Comparison of ENCODE assay signal across 9 cellular contexts in genomic region chr1:150560986-150561829, GRCh38. TPM values are rescaled to one million over a fixed set of nuclear protein-coding genes. Genes with fewer than 3 reads are reported as not detected.
DNase-seq lines count a peak whose midpoint lies in the region; ATAC-seq and TF ChIP-seq lines count a peak whose summit lies in the region.
"Had no signal": no experiment of that assay in that cellular context is flagged by ENCODE, and none has a peak within 500 bp of the region (broad histone marks: within the 10 kb centered on the region; RNA-seq: fewer than 3 reads in every experiment).

No MANE protein-coding gene starts in this region.

- peak overlapping the region; percentile 93 for H3K4ac ChIP-seq in trophoblast cell (ENCODE audit: low read depth, low read length)

- peak overlapping the region; percentile 95 for H3K27ac ChIP-seq in CD4-positive, CD25-positive, alpha-beta regulatory T cell (ENCODE audit: insufficient read depth, low read length, poor library complexity, severe bottlenecking)
- peak overlapping the region; percentile 99 for H3K27ac ChIP-seq in SU-DHL-6 (ENCODE audit: low read depth, low read length)
- H3K27ac ChIP-seq in adipose tissue (ENCODE audit: low read depth, low read length): peak overlapping the region; percentile 100
- H3K27ac ChIP-seq in trophoblast cell (ENCODE audit: low read depth, low read length): peak overlapping the region; percentile 100
- peak overlapping the region; percentile 97 to 100 (median 99) for H3K27ac ChIP-seq in tibial nerve

- peak overlapping the region; percentile 69 for H2AFZ ChIP-seq in SU-DHL-6 (ENCODE audit: low read depth, low read length, severe bottlenecking)
- H2AFZ ChIP-seq in trophoblast cell (ENCODE audit: insufficient read depth, low read length, poor library complexity): peak overlapping the region; percentile 72

- peak overlapping the region; percentile 90 for H2BK120ac ChIP-seq in trophoblast cell (ENCODE audit: insufficient read depth, low read length, poor library complexity)

- H3K4me1 ChIP-seq in CD4-positive, CD25-positive, alpha-beta regulatory T cell (ENCODE audit: control insufficient read depth, insufficient read depth, low read length, poor library complexity, severe bottlenecking): peaks cover 66% of the 10 kb centered on the region
- H3K4me1 ChIP-seq in trophoblast cell (ENCODE audit: control insufficient read depth in 1 of 2, insufficient read depth in 2 of 2, low read length in 2 of 2) (peaks cover 31 to 33% of the 10 kb centered on the region in 2 experiments), tibial nerve (peaks cover 11 to 88% (median 67%) of the 10 kb centered on the region in 4 donors)

- peaks cover 5% of the 10 kb centered on the region for H3K36me3 Mint-ChIP-seq in CD4-positive, CD25-positive, alpha-beta regulatory T cell

- peaks cover 37% of the 10 kb centered on the region for H3K79me1 ChIP-seq in trophoblast cell (ENCODE audit: low read length)

- H3K9me3 ChIP-seq in CD4-positive, CD25-positive, alpha-beta regulatory T cell (ENCODE audit: control insufficient read depth in 2 of 2, low read length in 2 of 2): no peaks in the 10 kb centered on the region
- no peaks in the 10 kb centered on the region for H3K9me3 ChIP-seq in SU-DHL-6 (ENCODE audit: insufficient read depth, low read length)
- no peaks in the 10 kb centered on the region for H3K9me3 ChIP-seq in trophoblast cell (ENCODE audit: insufficient read depth, low read depth, low read length)
- no peaks in the 10 kb centered on the region for H3K9me3 ChIP-seq in tibial nerve

- ATAC-seq in CD4-positive, CD25-positive, alpha-beta regulatory T cell (ENCODE audit: low read depth in 2 of 2): peak; percentile 26 to 28
- ATAC-seq in GM21390 (IDR thresholded peaks at IDR 0.05; ENCODE audit: unreplicated experiment): peak; percentile 30

- H3K27ac Mint-ChIP-seq in CD4-positive, CD25-positive, alpha-beta regulatory T cell: peak overlapping the region; percentile 99 to 100 (median 99)

- peak overlapping the region; percentile 91 for H4K8ac ChIP-seq in trophoblast cell (ENCODE audit: low read depth, low read length)

- no peaks in the 10 kb centered on the region for H3K9me3 Mint-ChIP-seq in CD4-positive, CD25-positive, alpha-beta regulatory T cell

- H3K79me2 ChIP-seq in SU-DHL-6 (ENCODE audit: insufficient read depth, low read length) (peaks cover 9% of the 10 kb centered on the region; the same call in 1 of the 2 replicates), trophoblast cell (ENCODE audit: control insufficient read depth, insufficient read depth, low read length, poor library complexity) (peaks cover 14% of the 10 kb centered on the region)

- peak; percentile 93 to 95 for TF ChIP-seq POLR2A in tibial nerve (IDR thresholded peaks at IDR 0.05)

- H3K36me3 ChIP-seq in CD4-positive, CD25-positive, alpha-beta regulatory T cell (ENCODE audit: control insufficient read depth, insufficient read depth, low read length): no peaks in the 10 kb centered on the region
- H3K36me3 ChIP-seq in SU-DHL-6 (ENCODE audit: low read length) (no peaks in the 10 kb centered on the region), trophoblast cell (ENCODE audit: control insufficient read depth in 1 of 2, insufficient read depth in 2 of 2, low read length in 2 of 2) (peaks cover 13 to 15% of the 10 kb centered on the region in 2 experiments), tibial nerve (peaks cover 0 to 18% (median 0%) of the 10 kb centered on the region in 3 donors)

- H3K4me3 ChIP-seq in CD4-positive, CD25-positive, alpha-beta regulatory T cell (ENCODE audit: low read depth, low read length): peak overlapping the region; percentile 90
- H3K4me3 ChIP-seq in SU-DHL-6 (ENCODE audit: insufficient read depth, low read length, poor library complexity, severe bottlenecking) (peak overlapping the region; percentile 56), trophoblast cell (ENCODE audit: low read depth, low read length) (peak overlapping the region; percentile 69), tibial nerve (peak overlapping the region; percentile 41 to 57 (median 52))

- peak; percentile 64 to 88 (median 72) for DNase-seq in CD4-positive, CD25-positive, alpha-beta regulatory T cell
- DNase-seq in NAMALWA (ENCODE audit: low spot score) (peak; percentile 96), cardiac septum (ENCODE audit: low spot score) (peak; percentile 97), trophoblast cell (peak; percentile 97 to 98), tibial nerve (ENCODE audit: low spot score in 2 of 2) (peak; percentile 91 to 94)

- H3F3A ChIP-seq in SU-DHL-6 (ENCODE audit: insufficient read depth): peaks cover 54% of the 10 kb centered on the region

- H3K27me3 ChIP-seq in CD4-positive, CD25-positive, alpha-beta regulatory T cell (ENCODE audit: control insufficient read depth, insufficient read depth, low read length): no peaks in the 10 kb centered on the region
- H3K27me3 ChIP-seq in SU-DHL-6 (ENCODE audit: low read length) (no peaks in the 10 kb centered on the region), trophoblast cell (ENCODE audit: insufficient read depth, low read length) (no peaks in the 10 kb centered on the region), tibial nerve (no peaks in the 10 kb centered on the region)

- peak; percentile 98 to 99 for TF ChIP-seq EP300 in tibial nerve (IDR thresholded peaks at IDR 0.05)

- no peak overlapping the region for H3K23ac ChIP-seq in trophoblast cell (ENCODE audit: low read length)

- intact Hi-C loops in cardiac septum (cut with DNase I): loop anchor here (1.0 to 5.0 kb wide), 5 partner anchors 9 to 136 kb away; partner anchors contain the start of genes ENSA and GOLPH3L

- no peaks in the 10 kb centered on the region for H3K9me2 ChIP-seq in SU-DHL-6 (replicated peaks; ENCODE audit: insufficient read depth, low read length)

- peak overlapping the region; percentile 59 for H2BK12ac ChIP-seq in trophoblast cell (ENCODE audit: low read length)

- H3K9ac ChIP-seq in SU-DHL-6 (ENCODE audit: low read length): peak overlapping the region; percentile 70
- peak overlapping the region; percentile 90 for H3K9ac ChIP-seq in trophoblast cell (ENCODE audit: low read length)

- peak overlapping the region; percentile 88 to 100 (median 96) for H3K4me3 Mint-ChIP-seq in CD4-positive, CD25-positive, alpha-beta regulatory T cell

- H4K91ac ChIP-seq in trophoblast cell (ENCODE audit: low read depth, low read length): peak overlapping the region; percentile 96

- H3K4me2 ChIP-seq in SU-DHL-6 (ENCODE audit: low read depth, low read length, poor library complexity, severe bottlenecking): peak overlapping the region; percentile 97
- peak overlapping the region; percentile 78 for H3K4me2 ChIP-seq in trophoblast cell (ENCODE audit: low read length)

- no peaks in the 10 kb centered on the region for H3K27me3 Mint-ChIP-seq in CD4-positive, CD25-positive, alpha-beta regulatory T cell

- no peaks in the 10 kb centered on the region for H4K20me1 ChIP-seq in SU-DHL-6 (ENCODE audit: low read depth, low read length)

- H3K18ac ChIP-seq in trophoblast cell (ENCODE audit: low read length): peak overlapping the region; percentile 94

- H4K12ac ChIP-seq in trophoblast cell (ENCODE audit: low read depth, low read length): peak overlapping the region; percentile 67

- 0 to 1% (median 1%) methylated on average over 39 to 42 of the region's 42 CpGs for WGBS in adipose tissue, 3 donors
- no CpG with 5 or more reads among the region's 42 CpGs for WGBS in trophoblast cell (ENCODE audit: extremely low coverage, insufficient coverage, insufficient read length)
- 0% methylated on average over 28 to 42 of the region's 42 CpGs for WGBS in tibial nerve, 2 donors

- peak overlapping the region; percentile 97 for H2BK5ac ChIP-seq in trophoblast cell (ENCODE audit: low read depth, low read length, poor library complexity)

- H3K4me1 Mint-ChIP-seq in CD4-positive, CD25-positive, alpha-beta regulatory T cell: peaks cover 12 to 57% (median 35%) of the 10 kb centered on the region in 4 donors

- peak overlapping the region; percentile 97 for H3K14ac ChIP-seq in trophoblast cell (ENCODE audit: low read length)

- peak overlapping the region; percentile 91 for H2AK5ac ChIP-seq in trophoblast cell (ENCODE audit: low read length)

- TF ChIP-seq CTCF in SU-DHL-6 (IDR thresholded peaks at IDR 0.05; ENCODE audit: insufficient read depth, low read length, poor library complexity, severe bottlenecking): peak; percentile 77
- peak; percentile 79 to 91 (median 89) for TF ChIP-seq CTCF in tibial nerve (IDR thresholded peaks at IDR 0.05)

RNA-seq across cellular contexts. Expression of gene ADAMTSL4, which starts 12.0 kb away (rescaled TPM):
- total RNA-seq in CD4-positive, CD25-positive, alpha-beta regulatory T cell: 0.12 TPM
- polyA plus RNA-seq in CD4-positive, CD25-positive, alpha-beta regulatory T cell: under 1 TPM in 1 of 4 donors, not detected in 3; 0.22 TPM
- 10 to 100 TPM; 12.1 to 66.1 (median 56.0) TPM for polyA plus RNA-seq in adipose tissue
- total RNA-seq in cardiac septum: 28.9 TPM
- polyA plus RNA-seq in trophoblast cell (2013): 33.2 and 33.6 TPM in 2 replicates
- total RNA-seq in tibial nerve: 100 to 1,000 TPM in 2 of 4 donors, 10 to 100 TPM in 2; 54.4 to 132 (median 93.2) TPM

RNA-seq across cellular contexts. Expression of gene MCL1, which starts 18.2 kb away (rescaled TPM):
- 764 TPM for total RNA-seq in CD4-positive, CD25-positive, alpha-beta regulatory T cell
- 100 to 1,000 TPM; 167 to 209 (median 178) TPM for polyA plus RNA-seq in CD4-positive, CD25-positive, alpha-beta regulatory T cell
- polyA plus RNA-seq in adipose tissue: 100 to 1,000 TPM in 2 of 3 donors, 10 to 100 TPM in 1; 98.6 to 386 (median 314) TPM
- 145 TPM for total RNA-seq in cardiac septum
- polyA plus RNA-seq in trophoblast cell (2013): 119 and 120 TPM in 2 replicates
- total RNA-seq in tibial nerve: 100 to 1,000 TPM; 235 to 306 (median 258) TPM

RNA-seq across cellular contexts. Expression of gene FALEC, which starts 45.7 kb away (rescaled TPM):
- total RNA-seq in CD4-positive, CD25-positive, alpha-beta regulatory T cell: not detected
- polyA plus RNA-seq in CD4-positive, CD25-positive, alpha-beta regulatory T cell: under 1 TPM in 1 of 4 donors, not detected in 3; 0.42 TPM
- under 1 TPM in 2 of 3 donors, not detected in 1; 0.15 to 0.18 TPM for polyA plus RNA-seq in adipose tissue
- total RNA-seq in cardiac septum (0.46 TPM), tibial nerve (not detected)
- 0.14 TPM in 1 of 2 replicates, not detected in the other for polyA plus RNA-seq in trophoblast cell (2013)
- total RNA-seq: subcutaneous adipose tissue had no signal

RNA-seq across cellular contexts. Expression of gene ECM1, which starts 53.3 kb away (rescaled TPM):
- total RNA-seq in CD4-positive, CD25-positive, alpha-beta regulatory T cell: 0.22 TPM
- polyA plus RNA-seq in CD4-positive, CD25-positive, alpha-beta regulatory T cell: under 1 TPM in 1 of 4 donors, not detected in 3; 0.10 TPM
- 10 to 100 TPM in 2 of 3 donors, 1 to 10 TPM in 1; 2.7 to 10.8 (median 10.1) TPM for polyA plus RNA-seq in adipose tissue
- 14.5 TPM for total RNA-seq in cardiac septum
- 10.8 and 11.8 TPM in 2 replicates for polyA plus RNA-seq in trophoblast cell (2013)
- total RNA-seq in tibial nerve: 10 to 100 TPM; 10.1 to 32.2 (median 15.0) TPM

Comparison
In these comparisons a context has a peak if more than half of its experiments do, and no peak if none do; other contexts are left out.
1. Peak in every context shown above with its lines: DNase-seq, ATAC-seq, H3K4me3 ChIP-seq and H3K27ac ChIP-seq.
2. RNA of gene ADAMTSL4, which starts 12.0 kb away (total RNA-seq): 54.4 to 132 TPM in tibial nerve and 28.9 TPM in cardiac septum (single experiment); 0.12 TPM in CD4-positive, CD25-positive, alpha-beta regulatory T cell (single experiment); every median in the first group is over 10 times any median in the second.